8 cellular contexts compared by ENCODE assay signal in genomic region chr5:176361437-176362097, GRCh38. TPM values are rescaled to one million over a fixed set of nuclear protein-coding genes. Genes with fewer than 3 reads are reported as not detected.
DNase-seq lines count a peak whose midpoint lies in the region; ATAC-seq and TF ChIP-seq lines count a peak whose summit lies in the region.

Gene KIAA1191 (minus strand): TSS chr5:176361764. CDS start chr5:176359508, 2,256 bp downstream.

- DNase-seq in COR-L47 (lab: John Stamatoyannopoulos, UW) (peak; percentile 88), GM20000 (ENCODE audit: low spot score) (peak; percentile 91), HT-29 (ENCODE audit: low spot score) (peak; percentile 89), memory B cell (ENCODE audit: low spot score in 2 of 2) (peak; percentile 85)
- DNase-seq in NK-92 treated with Interleukin-12 subunit alpha and Interleukin-12 subunit beta, amount 100 ng/mL, for 24 hours (lab: John Stamatoyannopoulos, UW) = peak; percentile 92
- peak; percentile 90 to 94 (median 92) for DNase-seq in effector memory CD8-positive, alpha-beta T cell
- DNase-seq in stimulated activated CD8-positive, alpha-beta memory T cell treated with anti-CD3 and anti-CD28 coated beads, Interleukin-12 subunit alpha, Interleukin-12 subunit beta, amount 100 ng/mL, for 24 hours (ENCODE audit: extremely low read depth) = peak; percentile 83

- peak within 1 kb of the TSS; percentile 85 to 94 for H3K27ac Mint-ChIP-seq in effector memory CD8-positive, alpha-beta T cell
- H3K27ac Mint-ChIP-seq in memory B cell = peak within 1 kb of the TSS; percentile 93

- ATAC-seq in effector memory CD8-positive, alpha-beta T cell (replicated peaks) = peak; percentile 88
- peak; percentile 90 for ATAC-seq in memory B cell (ENCODE audit: low read depth)

- H3K4me3 Mint-ChIP-seq in effector memory CD8-positive, alpha-beta T cell = peak within 1 kb of the TSS; percentile 93 to 94
- H3K4me3 Mint-ChIP-seq in memory B cell = peak within 1 kb of the TSS; percentile 97

- no peaks in the 10 kb centered on the region for H3K9me3 Mint-ChIP-seq in effector memory CD8-positive, alpha-beta T cell
- no peaks in the 10 kb centered on the region for H3K9me3 Mint-ChIP-seq in memory B cell

- peaks cover 22% of the 10 kb centered on the region in 2 donors for H3K4me1 Mint-ChIP-seq in effector memory CD8-positive, alpha-beta T cell (ENCODE audit: low read depth in 2 of 2)
- peaks cover 19% of the 10 kb centered on the region for H3K4me1 Mint-ChIP-seq in memory B cell

- peaks cover 45% of the 10 kb centered on the region for H3K36me3 Mint-ChIP-seq in effector memory CD8-positive, alpha-beta T cell (ENCODE audit: insufficient read depth)
- H3K36me3 Mint-ChIP-seq in memory B cell = peaks cover 8% of the 10 kb centered on the region

- TF ChIP-seq CTCF in GM20000 (IDR thresholded peaks at IDR 0.05; ENCODE audit: extremely low read depth, missing control alignments) = peak; percentile 24

- POLR2A ChIA-PET in activated CD8-positive, alpha-beta memory T cell treated with anti-CD3 and anti-CD28 coated beads for 36 hours (lab: Charles Lee) = interaction anchor here (0.6 to 3.7 kb wide), 4 partner anchors 25 to 107 kb away, joined by 3 to 12 read pairs (median 4); partner anchors contain the start of genes FAF2, HIGD2A and NOP16

- CTCF ChIA-PET in activated CD8-positive, alpha-beta memory T cell treated with anti-CD3 and anti-CD28 coated beads for 36 hours (lab: Charles Lee) = interaction anchor here (1.0 to 1.2 kb wide), 2 partner anchors 10 to 86 kb away, joined by 3 read pairs; no protein-coding TSS in a partner anchor

- H3K27me3 Mint-ChIP-seq in effector memory CD8-positive, alpha-beta T cell = no peaks in the 10 kb centered on the region
- H3K27me3 Mint-ChIP-seq in memory B cell = no peaks in the 10 kb centered on the region

RNA-seq across cellular contexts. Expression of gene KIAA1191, which starts in this region (rescaled TPM):
- 43.6 and 53.5 TPM in 2 replicates for total RNA-seq in HT-29 (2014; rRNA removed; shearing (Covaris generic))
- total RNA-seq in activated CD8-positive, alpha-beta memory T cell treated with anti-CD3 and anti-CD28 coated beads for 36 hours = 10 to 100 TPM; 39.1 to 39.4 TPM

Comparison
In these comparisons a context has a peak if more than half of its experiments do, and no peak if none do; other contexts are left out.
1. Peak in every context shown above with its lines: DNase-seq and ATAC-seq.